ENCODE assay signal across 14 cellular contexts in genomic region chr18:13290856-13291271, GRCh38.
DNase-seq lines count a peak whose midpoint lies in the region; ATAC-seq and TF ChIP-seq lines count a peak whose summit lies in the region.
"Had no signal": no experiment of that assay in that cellular context is flagged by ENCODE, and none has a peak within 500 bp of the region (broad histone marks: within the 10 kb centered on the region; RNA-seq: fewer than 3 reads in every experiment).

No MANE protein-coding gene starts in this region.

- no peak overlapping the region for H3K4me3 ChIP-seq in BLaER1 treated with 17β-estradiol and CSF1 and Interleukin-3, amounts not matched to agents 10 nM and 100 nM
- no peak overlapping the region for H3K4me3 ChIP-seq in liver (ENCODE audit: low read depth in 1 of 3, low read length in 3 of 3)
- H3K4me3 ChIP-seq: Peyer's patch had no signal

- H3K4me2 ChIP-seq in BLaER1 treated with 17β-estradiol and CSF1 and Interleukin-3, amounts not matched to agents 10 nM and 100 nM = peak overlapping the region in 8 of 11 experiments; percentile 0 to 56 (median 40); a peak in 13 of 22 replicates

- H3K9me3 ChIP-seq in BLaER1 treated with 17β-estradiol and CSF1 and Interleukin-3, amounts not matched to agents 10 nM and 100 nM (replicated peaks in 1 of 11) = no peaks in the 10 kb centered on the region
- H3K9me3 ChIP-seq in liver (ENCODE audit: control insufficient read depth in 4 of 4, low read length in 3 of 4) = no peaks in the 10 kb centered on the region
- H3K9me3 ChIP-seq: Peyer's patch had no signal

- CTCF ChIA-PET in activated CD4-positive, alpha-beta memory T cell treated with anti-CD3 and anti-CD28 coated beads for 36 hours (lab: Charles Lee) = interaction anchor here (0.7 to 1.8 kb wide), 4 partner anchors 14 to 86 kb away, joined by 4 to 7 read pairs (median 4); no protein-coding TSS in a partner anchor

- peaks cover 10 to 84% (median 52%) of the 10 kb centered on the region in 10 experiments; a peak in 19 of 20 replicates for H3K4me1 ChIP-seq in BLaER1 treated with 17β-estradiol and CSF1 and Interleukin-3, amounts not matched to agents 10 nM and 100 nM
- H3K4me1 ChIP-seq in liver (ENCODE audit: control insufficient read depth in 4 of 4, insufficient read depth in 4 of 4, low read length in 3 of 4) = peaks cover 4 to 17% (median 8%) of the 10 kb centered on the region in 4 donors
- H3K4me1 ChIP-seq: foreskin keratinocyte, Peyer's patch had no signal

- no peaks in the 10 kb centered on the region for H3K9me3 Mint-ChIP-seq in activated CD4-positive, alpha-beta memory T cell treated with anti-CD3 and anti-CD28 coated beads for 36 hours
- H3K9me3 Mint-ChIP-seq: brain had no signal

- H3K27me3 ChIP-seq in BLaER1 treated with 17β-estradiol and CSF1 and Interleukin-3, amounts not matched to agents 10 nM and 100 nM = no peaks in the 10 kb centered on the region
- no peaks in the 10 kb centered on the region for H3K27me3 ChIP-seq in liver (ENCODE audit: control insufficient read depth in 4 of 4, insufficient read depth in 4 of 4, low read length in 3 of 4)
- H3K27me3 ChIP-seq: foreskin keratinocyte, Peyer's patch had no signal

- ATAC-seq in GM18511 (IDR thresholded peaks at IDR 0.05; ENCODE audit: unreplicated experiment) = peak; percentile 46
- no peak for ATAC-seq in esophagus mucosa
- ATAC-seq in HG03097 (IDR thresholded peaks at IDR 0.05; ENCODE audit: low FRiP score, unreplicated experiment) = no peak
- no peak for ATAC-seq in HG03432 (IDR thresholded peaks at IDR 0.05; ENCODE audit: unreplicated experiment)
- no peak for ATAC-seq in Right ventricle myocardium inferior
- ATAC-seq: foreskin keratinocyte had no signal

- peaks cover 37% of the 10 kb centered on the region for H3K4me1 Mint-ChIP-seq in activated CD4-positive, alpha-beta memory T cell treated with anti-CD3 and anti-CD28 coated beads for 36 hours (ENCODE audit: low read depth)

- no peak overlapping the region for H3K9ac ChIP-seq in BLaER1 treated with 17β-estradiol and CSF1 and Interleukin-3, amounts not matched to agents 10 nM and 100 nM
- H3K9ac ChIP-seq in liver (ENCODE audit: low read depth in 1 of 2, low read length in 2 of 2) = peak overlapping the region in 1 of 2 donors; percentile 19

- no peaks in the 10 kb centered on the region for H3K36me3 Mint-ChIP-seq in activated CD4-positive, alpha-beta memory T cell treated with anti-CD3 and anti-CD28 coated beads for 36 hours
- H3K36me3 Mint-ChIP-seq: brain had no signal

- H3K36me3 ChIP-seq in BLaER1 treated with 17β-estradiol and CSF1 and Interleukin-3, amounts not matched to agents 10 nM and 100 nM = peaks cover 0 to 76% (median 12%) of the 10 kb centered on the region in 11 experiments; a peak in 9 of 22 replicates
- no peaks in the 10 kb centered on the region for H3K36me3 ChIP-seq in liver (ENCODE audit: control insufficient read depth in 4 of 4, insufficient read depth in 3 of 4, low read depth in 1 of 4, low read length in 3 of 4)
- H3K36me3 ChIP-seq: Peyer's patch had no signal

- DNase-seq in activated CD4-positive, alpha-beta memory T cell treated with anti-CD3 and anti-CD28 coated beads for 36 hours = peak; percentile 83
- DNase-seq in Right ventricle myocardium inferior (ENCODE audit: missing footprints) = no peak
- DNase-seq: effector CD8-positive, alpha-beta T cell; foreskin keratinocyte; NCI-H1694; NCI-H524; Peyer's patch had no signal

- peak in 1 of 2 donors; percentile 5 for TF ChIP-seq RAD21 in liver (IDR thresholded peaks at IDR 0.05)

- peaks cover 8% of the 10 kb centered on the region for H3K27me3 Mint-ChIP-seq in activated CD4-positive, alpha-beta memory T cell treated with anti-CD3 and anti-CD28 coated beads for 36 hours

- WGBS in liver = 49% methylated on average over 7 of the region's 7 CpGs

- peak overlapping the region; percentile 82 for H3K27ac Mint-ChIP-seq in activated CD4-positive, alpha-beta memory T cell treated with anti-CD3 and anti-CD28 coated beads for 36 hours

- peaks cover 0 to 6% (median 0%) of the 10 kb centered on the region in 11 experiments; a peak in 2 of 22 replicates for H4K20me1 ChIP-seq in BLaER1 treated with 17β-estradiol and CSF1 and Interleukin-3, amounts not matched to agents 10 nM and 100 nM

- POLR2A ChIA-PET in activated CD4-positive, alpha-beta memory T cell treated with anti-CD3 and anti-CD28 coated beads for 36 hours (lab: Charles Lee) = interaction anchor here (0.6 to 3.4 kb wide), 7 partner anchors 12 to 86 kb away, joined by 3 to 11 read pairs (median 6); no protein-coding TSS in a partner anchor

- peak overlapping the region in 2 of 11 experiments; percentile 17 to 22; a peak in 2 of 22 replicates for H3K27ac ChIP-seq in BLaER1 treated with 17β-estradiol and CSF1 and Interleukin-3, amounts not matched to agents 10 nM and 100 nM
- peak overlapping the region; percentile 35 to 63 for H3K27ac ChIP-seq in liver (ENCODE audit: low read depth in 1 of 2, low read length in 2 of 2)
- H3K27ac ChIP-seq: foreskin keratinocyte, Peyer's patch had no signal

- H3K4me3 Mint-ChIP-seq in activated CD4-positive, alpha-beta memory T cell treated with anti-CD3 and anti-CD28 coated beads for 36 hours = no peak overlapping the region
- H3K4me3 Mint-ChIP-seq: brain had no signal

- TF ChIP-seq CTCF in liver (IDR thresholded peaks at IDR 0.05; ENCODE audit: low read depth, low read length, missing input control) = peak; percentile 4

- intact Hi-C loops in activated CD4-positive, alpha-beta memory T cell treated with anti-CD3 and anti-CD28 coated beads for 36 hours (cut with micrococcal nuclease) = loop anchor here (1.0 to 5.0 kb wide), 6 partner anchors 12 to 326 kb away; no protein-coding TSS in a partner anchor
- intact Hi-C loops in Right ventricle myocardium inferior (cut with DNase I) = no loop called here

TF ChIP-seq in liver, 16 proteins besides CTCF, POLR2A, EP300 and RAD21:
- TF ChIP-seq HNF4A (conservative IDR thresholded peaks at IDR 0.05) (peak in 1 of 2 donors; percentile 36), JUND (IDR thresholded peaks at IDR 0.05) (peak in 1 of 2 donors; percentile 42), FOXA1 (IDR thresholded peaks at IDR 0.05) (no peak), FOXA2 (IDR thresholded peaks at IDR 0.05) (no peak), YY1 (IDR thresholded peaks at IDR 0.05) (no peak), RXRA (IDR thresholded peaks at IDR 0.05) (no peak)
